Comparison of ENCODE assay signal across 1 cellular context in genomic region chr1:46303038-46303871, GRCh38.
TF ChIP-seq lines count a peak whose summit lies in the region.

TSS of gene LRRC41 (minus strand) at chr1:46303616. CDS start at chr1:46303322, 294 bp downstream.
TSS of gene UQCRH (plus strand) at chr1:46303698. CDS start at chr1:46303767, 69 bp downstream.

TF ChIP-seq in GM23338, 12 proteins besides CTCF, POLR2A, EP300 and RAD21 (continued from another document):
- peak; percentile 75; the same call in 1 of the 2 replicates for TF ChIP-seq ZNF462 (CRISPR knock-in tag; IDR thresholded peaks at IDR 0.05)
- no peak for TF ChIP-seq NANOG (IDR thresholded peaks at IDR 0.05; ENCODE audit: borderline replicate concordance)
- no peak for TF ChIP-seq STAT1 (IDR thresholded peaks at IDR 0.05; ENCODE audit: unreplicated experiment)
- TF ChIP-seq CREB1 (CRISPR knock-in tag; IDR thresholded peaks at IDR 0.05; ENCODE audit: low read depth), result 0 out of 2 replicates have a peak, but pooled peaks have one; percentile 12
- TF ChIP-seq ZNF114 (CRISPR knock-in tag; IDR thresholded peaks at IDR 0.05), result peak; percentile 88; the same call in 1 of the 2 replicates
- TF ChIP-seq ZNF331 (CRISPR knock-in tag; IDR thresholded peaks at IDR 0.05; ENCODE audit: low read depth), result no peak
- peak; percentile 40 for TF ChIP-seq ETS1 (IDR thresholded peaks at IDR 0.05)
- TF ChIP-seq EZH2phosphoT487 (IDR thresholded peaks at IDR 0.05; ENCODE audit: unreplicated experiment), result no peak
